ENCODE assay signal across 19 cellular contexts in the genomic region with DNA sequence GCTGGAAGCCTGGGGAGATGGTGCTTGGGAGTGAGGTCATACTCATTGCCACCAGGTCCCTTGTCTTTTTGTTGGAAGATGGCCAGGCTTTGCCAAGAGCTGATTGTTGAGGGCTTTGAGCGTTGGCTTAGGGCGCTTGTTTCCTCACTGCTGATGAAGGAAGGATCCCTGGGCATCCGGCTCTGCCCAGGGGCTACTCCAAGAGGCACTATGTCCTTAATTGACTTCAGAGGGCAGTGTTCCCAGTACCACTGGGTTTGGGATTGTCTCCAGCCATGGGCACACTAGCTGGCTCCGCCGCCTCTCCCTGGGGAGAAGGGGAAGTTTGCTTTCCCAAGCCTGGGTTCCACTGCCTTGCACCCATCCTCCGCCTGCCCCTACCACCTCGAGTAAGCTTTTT. TPM values are rescaled to one million over a fixed set of nuclear protein-coding genes. Genes with fewer than 3 reads are reported as not detected.
A peak's percentile ranks its signal among the peaks of the same experiment; 100 is the strongest.
DNase-seq lines count a peak whose midpoint lies in the region; ATAC-seq and TF ChIP-seq lines count a peak whose summit lies in the region.
"Had no signal": no experiment of that assay in that cellular context is flagged by ENCODE, and none has a peak within 500 bp of the region (broad histone marks: within the 10 kb centered on the region; RNA-seq: fewer than 3 reads in every experiment).

No MANE protein-coding gene starts in this region.

- WGBS in psoas muscle, 3 donors, result 29 to 49% (median 33%) methylated on average over 7 of the region's 7 CpGs

- DNase-seq in C1 segment of cervical spinal cord (lab: John Stamatoyannopoulos, UW), result peak in 11 of 14 donors; percentile 2 to 58 (median 30)
- peak; percentile 62 for DNase-seq in globus pallidus (ENCODE audit: low spot score)
- no peak for DNase-seq in psoas muscle
- DNase-seq in Peyer's patch, result no peak
- DNase-seq in AML-193 (lab: John Stamatoyannopoulos, UW), result no peak
- no peak for DNase-seq in stimulated activated CD4-positive, alpha-beta T cell treated with anti-CD3 and anti-CD28 coated beads, Interleukin-15, amount 100 ng/mL, for 24 hours
- DNase-seq: ACHN; BE2C; CD8-positive, alpha-beta memory T cell; HCEC 1CT; MV-4-11; NCI-H1417 treated with DMSO at 0.1 percent for 48 hours; NCI-H2081; NCI-H2227 treated with DMSO at 0.1 percent for 48 hours; NCI-H524 treated with DMSO at 0.1 percent for 48 hours; RPMI8226 had no signal

- H3K4me3 ChIP-seq in HEK293 (ENCODE audit: low read depth, low read length) (no peak overlapping the region), psoas muscle (no peak overlapping the region), Peyer's patch (no peak overlapping the region)

- H3K36me3 ChIP-seq in HEK293 (ENCODE audit: control insufficient read depth in 2 of 2, insufficient read depth in 1 of 2, low read length in 2 of 2) (no peaks in the 10 kb centered on the region), psoas muscle (ENCODE audit: insufficient read depth in 1 of 2, low read depth in 1 of 2) (no peaks in the 10 kb centered on the region), Peyer's patch (no peaks in the 10 kb centered on the region)
- H3K36me3 ChIP-seq: BE2C had no signal

- no peaks in the 10 kb centered on the region for H3K4me1 ChIP-seq in HEK293 (ENCODE audit: control insufficient read depth, insufficient read depth, low read length)
- H3K4me1 ChIP-seq in psoas muscle, result peaks cover 9% of the 10 kb centered on the region
- H3K4me1 ChIP-seq in Peyer's patch, result no peaks in the 10 kb centered on the region
- H3K4me1 ChIP-seq: BE2C had no signal

- POLR2A ChIA-PET in HEK293 (lab: Yijun Ruan, JAX), result interaction anchor here (0.6 kb wide), 1 partner anchor 1421 kb away, joined by 3 read pairs; no protein-coding TSS in a partner anchor

- CTCF ChIA-PET in HEK293 (lab: Yijun Ruan, JAX), result no interaction called here

- no peak for TF ChIP-seq CTCF in HEK293 (tag by site-specific recombination; IDR thresholded peaks at IDR 0.05)
- TF ChIP-seq CTCF in psoas muscle (IDR thresholded peaks at IDR 0.05), result no peak
- TF ChIP-seq CTCF in Peyer's patch (IDR thresholded peaks at IDR 0.05), result no peak

- H3K27me3 ChIP-seq in psoas muscle (ENCODE audit: insufficient read depth in 3 of 3, low read length in 2 of 3) (no peaks in the 10 kb centered on the region), Peyer's patch (no peaks in the 10 kb centered on the region)

- no peaks in the 10 kb centered on the region for H3K9me3 ChIP-seq in HEK293 (ENCODE audit: control insufficient read depth, insufficient read depth, low read depth, low read length)
- H3K9me3 ChIP-seq in psoas muscle, result no peaks in the 10 kb centered on the region
- no peaks in the 10 kb centered on the region for H3K9me3 ChIP-seq in Peyer's patch
- H3K9me3 ChIP-seq: BE2C had no signal

- H3K27ac ChIP-seq in HEK293 (ENCODE audit: extremely low read depth, low read depth, low read length) (no peak overlapping the region), psoas muscle (no peak overlapping the region), Peyer's patch (no peak overlapping the region)

- intact Hi-C loops in psoas muscle (cut with DNase I), result no loop called here

- TF ChIP-seq POLR2A in Peyer's patch (IDR thresholded peaks at IDR 0.05), result no peak

- peak; percentile 48 to 82 (median 74) for ATAC-seq in psoas muscle

TF ChIP-seq in HEK293, 187 proteins besides CTCF, POLR2A, EP300 and RAD21:
- TF ChIP-seq ZNF664 (tag by site-specific recombination; IDR thresholded peaks at IDR 0.05) (no peak), ZNF792 (tag by site-specific recombination; IDR thresholded peaks at IDR 0.05) (no peak), ZBTB48 (tag by site-specific recombination; IDR thresholded peaks at IDR 0.05) (peak; percentile 59), ZNF626 (tag by site-specific recombination; IDR thresholded peaks at IDR 0.05) (no peak), ZNF610 (tag by site-specific recombination; IDR thresholded peaks at IDR 0.05; ENCODE audit: borderline replicate concordance) (no peak)
- TF ChIP-seq, protein P1, sequence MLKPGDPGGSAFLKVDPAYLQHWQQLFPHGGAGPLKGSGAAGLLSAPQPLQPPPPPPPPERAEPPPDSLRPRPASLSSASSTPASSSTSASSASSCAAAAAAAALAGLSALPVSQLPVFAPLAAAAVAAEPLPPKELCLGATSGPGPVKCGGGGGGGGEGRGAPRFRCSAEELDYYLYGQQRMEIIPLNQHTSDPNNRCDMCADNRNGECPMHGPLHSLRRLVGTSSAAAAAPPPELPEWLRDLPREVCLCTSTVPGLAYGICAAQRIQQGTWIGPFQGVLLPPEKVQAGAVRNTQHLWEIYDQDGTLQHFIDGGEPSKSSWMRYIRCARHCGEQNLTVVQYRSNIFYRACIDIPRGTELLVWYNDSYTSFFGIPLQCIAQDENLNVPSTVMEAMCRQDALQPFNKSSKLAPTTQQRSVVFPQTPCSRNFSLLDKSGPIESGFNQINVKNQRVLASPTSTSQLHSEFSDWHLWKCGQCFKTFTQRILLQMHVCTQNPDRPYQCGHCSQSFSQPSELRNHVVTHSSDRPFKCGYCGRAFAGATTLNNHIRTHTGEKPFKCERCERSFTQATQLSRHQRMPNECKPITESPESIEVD (tag by site-specific recombination; IDR thresholded peaks at IDR 0.05), result no peak
- TF ChIP-seq, protein P2, sequence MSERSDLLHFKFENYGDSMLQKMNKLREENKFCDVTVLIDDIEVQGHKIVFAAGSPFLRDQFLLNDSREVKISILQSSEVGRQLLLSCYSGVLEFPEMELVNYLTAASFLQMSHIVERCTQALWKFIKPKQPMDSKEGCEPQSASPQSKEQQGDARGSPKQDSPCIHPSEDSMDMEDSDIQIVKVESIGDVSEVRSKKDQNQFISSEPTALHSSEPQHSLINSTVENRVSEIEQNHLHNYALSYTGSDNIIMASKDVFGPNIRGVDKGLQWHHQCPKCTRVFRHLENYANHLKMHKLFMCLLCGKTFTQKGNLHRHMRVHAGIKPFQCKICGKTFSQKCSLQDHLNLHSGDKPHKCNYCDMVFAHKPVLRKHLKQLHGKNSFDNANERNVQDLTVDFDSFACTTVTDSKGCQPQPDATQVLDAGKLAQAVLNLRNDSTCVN (tag by site-specific recombination; optimal IDR thresholded peaks at IDR 0.05), result no peak

RNA-seq across cellular contexts. Expression of a gene that starts 57.2 kb away (rescaled TPM):
- 100 to 1,000 TPM in 2 of 4 donors, 10 to 100 TPM in 2; 45.8 to 217 (median 103) TPM for total RNA-seq in psoas muscle
- 100 to 1,000 TPM in 2 of 3 donors, 10 to 100 TPM in 1; 39.2 to 187 (median 129) TPM for polyA plus RNA-seq in psoas muscle
- 10 to 100 TPM in 2 of 4 donors, 1 to 10 TPM in 2; 1.8 to 18.8 (median 9.3) TPM for total RNA-seq in Peyer's patch
- total RNA-seq: OCI-LY7, SK-MEL-5 had no signal
- polyA plus RNA-seq: CD8-positive, alpha-beta memory T cell had no signal

Comparison
In these comparisons a context has a peak if more than half of its experiments do, and no peak if none do; other contexts are left out.
1. DNase-seq: peak in C1 segment of cervical spinal cord (11 of 14) and globus pallidus (single experiment); none in psoas muscle (0 of 2), Peyer's patch (0 of 3), AML-193 (0 of 2) and stimulated activated CD4-positive, alpha-beta T cell treated with anti-CD3 and anti-CD28 coated beads, Interleukin-15, amount 100 ng/mL, for 24 hours (single experiment).